In the genomic region with DNA sequence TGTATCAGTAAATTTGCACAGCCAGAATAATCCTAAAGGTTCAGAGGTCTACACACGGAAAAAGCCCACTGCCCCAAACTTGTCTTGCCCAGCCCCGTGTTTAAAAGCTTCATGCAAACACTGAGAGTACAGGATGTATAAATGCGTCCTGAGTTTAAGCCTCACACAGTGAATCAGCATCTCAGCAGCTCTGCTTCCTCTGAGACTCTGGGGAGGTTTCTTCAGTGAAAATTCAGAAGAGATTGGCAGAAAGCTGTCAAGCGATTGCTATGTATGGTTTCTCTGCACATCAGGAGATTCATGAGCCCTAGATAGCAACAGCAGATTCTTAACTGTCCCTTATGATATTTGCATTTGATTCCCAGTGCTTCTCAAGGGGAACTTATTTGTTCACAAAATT, we compare ENCODE assay signal across 9 cellular contexts. TPM values are rescaled to one million over a fixed set of nuclear protein-coding genes. Genes with fewer than 3 reads are reported as not detected.
DNase-seq lines count a peak whose midpoint lies in the region; ATAC-seq and TF ChIP-seq lines count a peak whose summit lies in the region.
"Had no signal": no experiment of that assay in that cellular context is flagged by ENCODE, and none has a peak within 500 bp of the region (broad histone marks: within the 10 kb centered on the region; RNA-seq: fewer than 3 reads in every experiment).

No MANE protein-coding gene starts in this region.

- peak overlapping the region; percentile 97 for H3K27ac Mint-ChIP-seq in progenitor cell of endocrine pancreas

- DNase-seq in DMS79 (lab: John Stamatoyannopoulos, UW) (peak; percentile 65), DMS79 treated with DMSO at 0.1 percent for 48 hours (lab: John Stamatoyannopoulos, UW) (no peak), RPMI7951 (ENCODE audit: low read depth) (peak; percentile 14), epithelial cell of esophagus (ENCODE audit: low read depth) (peak; percentile 43), progenitor cell of endocrine pancreas (ENCODE audit: low spot score, unreplicated experiment) (no peak), aorta (no peak)

- no peak for ATAC-seq in HG02885 (IDR thresholded peaks at IDR 0.05; ENCODE audit: poor library complexity, unreplicated experiment)
- ATAC-seq in HG02623 (IDR thresholded peaks at IDR 0.05; ENCODE audit: unreplicated experiment): no peak
- no peak for ATAC-seq in aorta (ENCODE audit: low FRiP score)

- TF ChIP-seq CTCF in epithelial cell of esophagus (IDR thresholded peaks at IDR 0.05; ENCODE audit: insufficient read depth, low read depth, low read length, missing control alignments) (no peak), progenitor cell of endocrine pancreas (IDR thresholded peaks at IDR 0.05; ENCODE audit: unreplicated experiment) (no peak)

- intact Hi-C loops in aorta (cut with DNase I): no loop called here

- 36 to 41% methylated on average over 4 of the region's 4 CpGs for WGBS in aorta, 2 donors

- no peak overlapping the region for H3K27ac ChIP-seq in aorta (ENCODE audit: low read depth in 1 of 2, low read length in 2 of 2)
- H3K27ac ChIP-seq: coronary artery had no signal

- no peaks in the 10 kb centered on the region for H3K27me3 ChIP-seq in aorta (ENCODE audit: control insufficient read depth in 1 of 2, insufficient read depth in 2 of 2, low read length in 1 of 2)

- no peaks in the 10 kb centered on the region for H3K9me3 Mint-ChIP-seq in progenitor cell of endocrine pancreas (ENCODE audit: low read depth)

- H3K4me1 ChIP-seq in aorta (ENCODE audit: control insufficient read depth in 1 of 2, insufficient read depth in 2 of 2, low read length in 2 of 2): no peaks in the 10 kb centered on the region

- no peaks in the 10 kb centered on the region for H3K36me3 Mint-ChIP-seq in progenitor cell of endocrine pancreas (ENCODE audit: insufficient read depth)

- no peak overlapping the region for H3K4me3 Mint-ChIP-seq in progenitor cell of endocrine pancreas (ENCODE audit: low read depth)

- no peaks in the 10 kb centered on the region for H3K36me3 ChIP-seq in aorta (ENCODE audit: control insufficient read depth in 1 of 2, insufficient read depth in 2 of 2, low read length in 1 of 2)

- H3K27me3 Mint-ChIP-seq in progenitor cell of endocrine pancreas: no peaks in the 10 kb centered on the region

- H3K4me3 ChIP-seq in epithelial cell of esophagus (ENCODE audit: low read length): no peak overlapping the region
- no peak overlapping the region for H3K4me3 ChIP-seq in aorta (ENCODE audit: low read length in 2 of 2)
- H3K4me3 ChIP-seq: coronary artery had no signal

- H3K9me3 ChIP-seq in aorta (ENCODE audit: control insufficient read depth, low read length): no peaks in the 10 kb centered on the region

- H3K4me1 Mint-ChIP-seq in progenitor cell of endocrine pancreas (ENCODE audit: low read depth): peaks cover 43% of the 10 kb centered on the region

RNA-seq across cellular contexts. Expression of gene CRACDL, which starts 27.1 kb away (rescaled TPM):
- not detected in 2 replicates for total RNA-seq in RPMI7951 (2014; rRNA removed; shearing (Covaris generic))
- 1.6 and 2.1 TPM in 2 replicates for total RNA-seq in progenitor cell of endocrine pancreas
- total RNA-seq in aorta: 1 to 10 TPM; 6.0 to 7.5 TPM
- 1 to 10 TPM in 1 of 2 donors, under 1 TPM in 1; 0.67 to 6.4 TPM for polyA plus RNA-seq in aorta

Comparison
In these comparisons a context has a peak if more than half of its experiments do, and no peak if none do; other contexts are left out.
1. DNase-seq: peak in DMS79 (single experiment), RPMI7951 (single experiment) and epithelial cell of esophagus (single experiment); none in DMS79 treated with DMSO at 0.1 percent for 48 hours (single experiment), progenitor cell of endocrine pancreas (single experiment) and aorta (0 of 2).